ENCODE assay signal across 8 cellular contexts in the genomic region with DNA sequence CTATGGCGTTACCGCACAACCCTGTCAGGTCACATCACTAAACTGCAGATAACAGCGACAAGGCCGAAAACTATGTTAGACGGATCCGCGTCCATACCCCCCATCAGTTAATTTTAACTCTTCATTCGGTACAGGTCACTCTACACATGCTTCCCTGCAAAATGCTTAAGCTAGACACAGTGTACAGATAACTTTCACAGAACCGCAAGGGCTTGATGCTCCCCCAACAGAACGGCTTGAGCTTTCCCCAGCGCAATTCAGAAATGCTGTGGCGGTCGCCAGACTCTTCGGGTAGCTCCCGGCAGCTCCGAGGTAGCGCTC. TPM values are rescaled to one million over a fixed set of nuclear protein-coding genes. Genes with fewer than 3 reads are reported as not detected.
DNase-seq lines count a peak whose midpoint lies in the region; ATAC-seq and TF ChIP-seq lines count a peak whose summit lies in the region.

No MANE protein-coding gene starts in this region.

- in situ Hi-C loops in astrocyte of the spinal cord (cut with HindIII; ENCODE audit: low sequenced_read_pairs): no loop called here

- peak overlapping the region; percentile 36 to 94 (median 81) for H3K27ac Mint-ChIP-seq in CD4-positive, alpha-beta memory T cell

- no peaks in the 10 kb centered on the region for H3K27me3 Mint-ChIP-seq in CD4-positive, alpha-beta memory T cell

- WGBS in right lobe of liver (ENCODE audit: insufficient coverage, low coverage, low lambda C conversion rate, missing lambda C conversion rate): 3% methylated on average over 13 of the region's 17 CpGs

- ATAC-seq in GM21367 (IDR thresholded peaks at IDR 0.05; ENCODE audit: unreplicated experiment): peak; percentile 30
- ATAC-seq in HG03571 (IDR thresholded peaks at IDR 0.05; ENCODE audit: unreplicated experiment): peak; percentile 21
- peak; percentile 32 to 43 (median 40) for ATAC-seq in right lobe of liver
- ATAC-seq in upper lobe of right lung: peak; percentile 52

- no peaks in the 10 kb centered on the region for H3K9me3 Mint-ChIP-seq in CD4-positive, alpha-beta memory T cell

- intact Hi-C loops in CD4-positive, alpha-beta memory T cell (cut with micrococcal nuclease): loop anchor here (2.0 to 5.0 kb wide), 5 partner anchors 138 to 654 kb away; a partner anchor contains a TSS
- intact Hi-C loops in right lobe of liver (cut with DNase I): no loop called here
- intact Hi-C loops in upper lobe of right lung (cut with DNase I): no loop called here

- DNase-seq in CD4-positive, alpha-beta memory T cell: no peak
- DNase-seq in astrocyte of the spinal cord (ENCODE audit: low read depth, low spot score): no peak
- no peak for DNase-seq in right lobe of liver
- DNase-seq in upper lobe of right lung: no peak
- DNase-seq in retina: no peak
- no peak for DNase-seq in stimulated activated CD4-positive, alpha-beta T cell treated with anti-CD3 and anti-CD28 coated beads, Interleukin-1b, Interleukin-23, amount 100 ng/mL, for 48 hours

- no peak for TF ChIP-seq POLR2A in right lobe of liver (IDR thresholded peaks at IDR 0.05)

- H3K4me3 ChIP-seq in CD4-positive, alpha-beta memory T cell (ENCODE audit: low read length in 2 of 2): peak overlapping the region; percentile 59 to 90
- peak overlapping the region; percentile 83 for H3K4me3 ChIP-seq in astrocyte of the spinal cord (ENCODE audit: low read depth, low read length)
- H3K4me3 ChIP-seq in right lobe of liver: peak overlapping the region; percentile 77 to 100 (median 79)
- peak overlapping the region; percentile 74 for H3K4me3 ChIP-seq in upper lobe of right lung

- peaks cover 0 to 2% of the 10 kb centered on the region in 2 donors for H3K36me3 Mint-ChIP-seq in CD4-positive, alpha-beta memory T cell

- TF ChIP-seq CTCF in astrocyte of the spinal cord (IDR thresholded peaks at IDR 0.05; ENCODE audit: low read depth, low read length): no peak
- no peak for TF ChIP-seq CTCF in right lobe of liver (IDR thresholded peaks at IDR 0.05)
- TF ChIP-seq CTCF in upper lobe of right lung (IDR thresholded peaks at IDR 0.05): no peak

- H3K4me1 ChIP-seq in CD4-positive, alpha-beta memory T cell (ENCODE audit: insufficient read depth, low read length): peaks cover 7% of the 10 kb centered on the region
- H3K4me1 ChIP-seq in right lobe of liver (peaks cover 0 to 10% (median 3%) of the 10 kb centered on the region in 4 donors), upper lobe of right lung (no peaks in the 10 kb centered on the region)

- peak overlapping the region; percentile 85 to 94 (median 88) for H3K4me3 Mint-ChIP-seq in CD4-positive, alpha-beta memory T cell

- H3K27me3 ChIP-seq in CD4-positive, alpha-beta memory T cell (ENCODE audit: insufficient read depth, low read length): no peaks in the 10 kb centered on the region
- no peaks in the 10 kb centered on the region for H3K27me3 ChIP-seq in right lobe of liver
- H3K27me3 ChIP-seq in upper lobe of right lung: no peaks in the 10 kb centered on the region

- H3K27ac ChIP-seq in CD4-positive, alpha-beta memory T cell (ENCODE audit: low read depth, low read length): peak overlapping the region; percentile 82
- H3K27ac ChIP-seq in right lobe of liver: peak overlapping the region; percentile 95 to 98 (median 97)
- peak overlapping the region; percentile 88 for H3K27ac ChIP-seq in upper lobe of right lung

- H3K9me3 ChIP-seq in CD4-positive, alpha-beta memory T cell (ENCODE audit: control insufficient read depth in 1 of 2, low read length in 2 of 2): no peaks in the 10 kb centered on the region
- no peaks in the 10 kb centered on the region for H3K9me3 ChIP-seq in right lobe of liver
- no peaks in the 10 kb centered on the region for H3K9me3 ChIP-seq in upper lobe of right lung

- H3K36me3 ChIP-seq in CD4-positive, alpha-beta memory T cell (ENCODE audit: insufficient read depth, low read length): no peaks in the 10 kb centered on the region
- H3K36me3 ChIP-seq in right lobe of liver: no peaks in the 10 kb centered on the region
- H3K36me3 ChIP-seq in upper lobe of right lung: peaks cover 8% of the 10 kb centered on the region

- POLR2A ChIA-PET in CD4-positive, alpha-beta memory T cell (lab: Charles Lee; ENCODE audit: partially characterized antibody): interaction anchor here (0.8 to 1.3 kb wide), 5 partner anchors 14 to 479 kb away, joined by 3 to 5 read pairs (median 4); no protein-coding TSS in a partner anchor

- CTCF ChIA-PET in CD4-positive, alpha-beta memory T cell (lab: Charles Lee; ENCODE audit: partially characterized antibody): interaction anchor here (0.5 to 6.5 kb wide), 9 partner anchors 16 to 480 kb away, joined by 3 to 132 read pairs (median 4); no protein-coding TSS in a partner anchor

- peaks cover 10 to 16% (median 12%) of the 10 kb centered on the region in 4 donors for H3K4me1 Mint-ChIP-seq in CD4-positive, alpha-beta memory T cell

RNA-seq across cellular contexts. Expression of a gene that starts 0.3 kb away (rescaled TPM):
- 1 to 10 TPM; 1.4 to 3.0 TPM for total RNA-seq in CD4-positive, alpha-beta memory T cell
- polyA plus RNA-seq in CD4-positive, alpha-beta memory T cell: 1 to 10 TPM; 1.9 to 3.0 TPM
- total RNA-seq in right lobe of liver (10 to 100 TPM in 5 of 6 experiments, 1 to 10 TPM in 1; 8.3 to 24.9 (median 12.4) TPM), upper lobe of right lung (30.4 TPM)
